Comparison of ENCODE assay signal across 17 cellular contexts in the genomic region with DNA sequence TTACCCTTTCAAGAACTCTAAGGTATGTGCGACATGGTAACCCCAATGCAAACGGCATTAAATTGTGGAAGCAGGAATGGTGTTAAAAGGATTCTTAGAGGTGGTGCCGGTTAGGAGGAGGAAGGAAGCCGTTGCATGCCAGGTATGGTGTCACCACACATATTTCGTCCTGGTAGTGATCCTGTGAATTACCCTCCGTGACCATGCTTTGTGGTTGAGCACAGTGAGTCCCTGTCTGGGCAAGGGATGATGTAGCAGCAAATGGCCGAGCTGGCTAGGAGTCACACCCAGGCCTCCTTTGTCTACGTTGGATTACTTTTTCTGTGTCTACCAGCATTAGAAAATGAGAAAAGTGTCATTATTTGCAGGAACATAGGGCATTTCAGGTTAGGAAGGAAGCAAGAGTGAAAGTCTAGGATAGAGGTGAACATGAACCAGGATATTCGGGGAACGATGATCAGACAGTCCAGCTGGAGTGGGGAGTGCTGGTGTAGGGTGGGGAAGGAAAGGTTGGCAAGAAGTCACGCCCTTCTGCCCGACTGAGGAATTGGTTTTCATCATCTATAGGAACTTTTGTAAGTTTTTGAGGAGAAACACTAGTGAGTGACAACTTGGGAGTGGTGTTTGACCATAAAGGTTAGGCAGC.
A peak's percentile ranks its signal among the peaks of the same experiment; 100 is the strongest.
DNase-seq lines count a peak whose midpoint lies in the region; ATAC-seq and TF ChIP-seq lines count a peak whose summit lies in the region.
"Had no signal": no experiment of that assay in that cellular context is flagged by ENCODE, and none has a peak within 500 bp of the region (broad histone marks: within the 10 kb centered on the region; RNA-seq: fewer than 3 reads in every experiment).

No MANE protein-coding gene starts in this region.

- no peaks in the 10 kb centered on the region for H3K27me3 Mint-ChIP-seq in activated CD4-positive, alpha-beta T cell treated with anti-CD3 and anti-CD28 coated beads for 36 hours
- no peaks in the 10 kb centered on the region for H3K27me3 Mint-ChIP-seq in activated naive CD8-positive, alpha-beta T cell treated with anti-CD3 and anti-CD28 coated beads for 36 hours
- no peaks in the 10 kb centered on the region for H3K27me3 Mint-ChIP-seq in natural killer cell (ENCODE audit: low read depth in 2 of 2)

- no peak overlapping the region for H2AFZ ChIP-seq in Karpas-422 (ENCODE audit: low read length)
- H2AFZ ChIP-seq: PC-9 had no signal

- no peaks in the 10 kb centered on the region for H3K36me3 ChIP-seq in Karpas-422 (ENCODE audit: insufficient read depth, low read length)
- H3K36me3 ChIP-seq: MG63 had no signal

- TF ChIP-seq CTCF in natural killer cell (IDR thresholded peaks at IDR 0.05) = no peak

- H3K36me3 Mint-ChIP-seq in activated CD4-positive, alpha-beta T cell treated with anti-CD3 and anti-CD28 coated beads for 36 hours (ENCODE audit: low read depth) = peaks cover 14% of the 10 kb centered on the region
- H3K36me3 Mint-ChIP-seq in activated naive CD8-positive, alpha-beta T cell treated with anti-CD3 and anti-CD28 coated beads for 36 hours = peaks cover 35% of the 10 kb centered on the region
- H3K36me3 Mint-ChIP-seq in natural killer cell = no peaks in the 10 kb centered on the region

- intact Hi-C loops in activated CD4-positive, alpha-beta T cell treated with anti-CD3 and anti-CD28 coated beads for 36 hours (cut with DNase I, micrococcal nuclease) = loop anchor here (1.0 to 5.0 kb wide), 6 partner anchors 89 to 225 kb away; no protein-coding TSS in a partner anchor
- intact Hi-C loops in natural killer cell (cut with micrococcal nuclease) = loop anchor here (1.0 kb wide), 1 partner anchor 171 kb away; no protein-coding TSS in a partner anchor

- H4K20me1 ChIP-seq in Karpas-422 (ENCODE audit: insufficient read depth, low read depth, low read length) = peaks cover 12% of the 10 kb centered on the region; the same call in 1 of the 2 replicates

- H3K4me3 Mint-ChIP-seq in activated CD4-positive, alpha-beta T cell treated with anti-CD3 and anti-CD28 coated beads for 36 hours = peak overlapping the region; percentile 4
- H3K4me3 Mint-ChIP-seq in activated naive CD8-positive, alpha-beta T cell treated with anti-CD3 and anti-CD28 coated beads for 36 hours = no peak overlapping the region
- peak overlapping the region; percentile 37 for H3K4me3 Mint-ChIP-seq in natural killer cell
- H3K4me3 Mint-ChIP-seq: activated B cell treated with CpG ODN at 0.5 μM for 24 hours; activated T-cell treated with anti-CD3 and anti-CD28 coated beads, Interleukin-2, amount 50 U/mL, for 4 hours; CD14-positive monocyte had no signal

- H3K79me2 ChIP-seq in Karpas-422 (ENCODE audit: low read length) = no peaks in the 10 kb centered on the region

- peaks cover 21% of the 10 kb centered on the region for H3K4me1 ChIP-seq in Karpas-422 (ENCODE audit: low read length)

- H3K27me3 ChIP-seq in Karpas-422 (ENCODE audit: low read length) = 0 out of 2 replicates have a peak, but pooled peaks cover 2% of the 10 kb centered on the region
- H3K27me3 ChIP-seq: body of pancreas, MG63 had no signal

- no peak overlapping the region for H3K4me3 ChIP-seq in Karpas-422 (ENCODE audit: low read length)
- H3K4me3 ChIP-seq: body of pancreas, MG63, PC-9 had no signal

- POLR2A ChIA-PET in activated CD4-positive, alpha-beta T cell treated with anti-CD3 and anti-CD28 coated beads for 36 hours (lab: Charles Lee) = no interaction called here

- H3K4me1 Mint-ChIP-seq in activated CD4-positive, alpha-beta T cell treated with anti-CD3 and anti-CD28 coated beads for 36 hours = peaks cover 77% of the 10 kb centered on the region
- peaks cover 62% of the 10 kb centered on the region for H3K4me1 Mint-ChIP-seq in activated naive CD8-positive, alpha-beta T cell treated with anti-CD3 and anti-CD28 coated beads for 36 hours
- H3K4me1 Mint-ChIP-seq in natural killer cell = peaks cover 14 to 18% of the 10 kb centered on the region in 2 donors
- H3K4me1 Mint-ChIP-seq: activated B cell treated with CpG ODN at 0.5 μM for 24 hours had no signal

- H3K9me2 ChIP-seq in Karpas-422 (replicated peaks; ENCODE audit: insufficient read depth, low read length) = no peaks in the 10 kb centered on the region

- CTCF ChIA-PET in activated CD4-positive, alpha-beta T cell treated with anti-CD3 and anti-CD28 coated beads for 36 hours (lab: Charles Lee) = interaction anchor here (0.7 to 1.5 kb wide), 5 partner anchors 11 to 242 kb away, joined by 3 to 4 read pairs (median 3); no protein-coding TSS in a partner anchor

- no peak overlapping the region for H3K9ac ChIP-seq in Karpas-422 (ENCODE audit: low read length)

- H3K9me3 Mint-ChIP-seq in activated CD4-positive, alpha-beta T cell treated with anti-CD3 and anti-CD28 coated beads for 36 hours (ENCODE audit: low read depth) = no peaks in the 10 kb centered on the region
- H3K9me3 Mint-ChIP-seq in activated naive CD8-positive, alpha-beta T cell treated with anti-CD3 and anti-CD28 coated beads for 36 hours = no peaks in the 10 kb centered on the region
- no peaks in the 10 kb centered on the region for H3K9me3 Mint-ChIP-seq in natural killer cell
- H3K9me3 Mint-ChIP-seq: activated T-cell treated with anti-CD3 and anti-CD28 coated beads, Interleukin-2, amount 50 U/mL, for 4 hours; CD14-positive monocyte had no signal

- ATAC-seq in activated CD4-positive, alpha-beta T cell treated with anti-CD3 and anti-CD28 coated beads for 36 hours = no peak
- no peak for ATAC-seq in natural killer cell
- ATAC-seq in GM18502 (IDR thresholded peaks at IDR 0.05; ENCODE audit: poor library complexity, unreplicated experiment) = no peak
- ATAC-seq: body of pancreas had no signal

- H3K27ac ChIP-seq in Karpas-422 (ENCODE audit: low read length) = no peak overlapping the region
- no peak overlapping the region for H3K27ac ChIP-seq in caudate nucleus (ENCODE audit: low read depth, low read length)
- H3K27ac ChIP-seq: body of pancreas, PC-9 had no signal

- H3K27ac Mint-ChIP-seq in activated CD4-positive, alpha-beta T cell treated with anti-CD3 and anti-CD28 coated beads for 36 hours = peak overlapping the region; percentile 88
- peak overlapping the region; percentile 71 for H3K27ac Mint-ChIP-seq in activated naive CD8-positive, alpha-beta T cell treated with anti-CD3 and anti-CD28 coated beads for 36 hours
- H3K27ac Mint-ChIP-seq in natural killer cell = peak overlapping the region in 1 of 2 donors; percentile 25
- H3K27ac Mint-ChIP-seq: activated B cell treated with CpG ODN at 0.5 μM for 24 hours had no signal

- peak overlapping the region; percentile 17 for H3K4me2 ChIP-seq in Karpas-422 (ENCODE audit: low read depth, low read length, poor library complexity, severe bottlenecking)
- H3K4me2 ChIP-seq: PC-9 had no signal

- no peaks in the 10 kb centered on the region for H3K9me3 ChIP-seq in Karpas-422 (ENCODE audit: low read length)
- H3K9me3 ChIP-seq: body of pancreas, MG63 had no signal

- DNase-seq in activated CD4-positive, alpha-beta T cell treated with anti-CD3 and anti-CD28 coated beads for 36 hours = no peak
- DNase-seq in activated CD4-positive, alpha-beta T cell treated with anti-CD3 and anti-CD28 coated beads, Interleukin-2, amount 50 U/mL, for 1 hour = no peak
- DNase-seq in Karpas-422 (no peak), natural killer cell (no peak), caudate nucleus (lab: John Stamatoyannopoulos, UW) (no peak)
- no peak for DNase-seq in activated naive CD8-positive, alpha-beta T cell treated with anti-CD3 and anti-CD28 coated beads for 36 hours
- DNase-seq in activated CD4-positive, CD25-positive, alpha-beta regulatory T cell (lab: John Stamatoyannopoulos, UW) = no peak
- DNase-seq: activated B cell treated with CpG ODN at 0.5 μM for 24 hours, GDM1, MG63, NCI-H187 treated with DMSO at 0.1 percent for 48 hours, NCI-H510A, PC-9 had no signal
